In the genomic region with DNA sequence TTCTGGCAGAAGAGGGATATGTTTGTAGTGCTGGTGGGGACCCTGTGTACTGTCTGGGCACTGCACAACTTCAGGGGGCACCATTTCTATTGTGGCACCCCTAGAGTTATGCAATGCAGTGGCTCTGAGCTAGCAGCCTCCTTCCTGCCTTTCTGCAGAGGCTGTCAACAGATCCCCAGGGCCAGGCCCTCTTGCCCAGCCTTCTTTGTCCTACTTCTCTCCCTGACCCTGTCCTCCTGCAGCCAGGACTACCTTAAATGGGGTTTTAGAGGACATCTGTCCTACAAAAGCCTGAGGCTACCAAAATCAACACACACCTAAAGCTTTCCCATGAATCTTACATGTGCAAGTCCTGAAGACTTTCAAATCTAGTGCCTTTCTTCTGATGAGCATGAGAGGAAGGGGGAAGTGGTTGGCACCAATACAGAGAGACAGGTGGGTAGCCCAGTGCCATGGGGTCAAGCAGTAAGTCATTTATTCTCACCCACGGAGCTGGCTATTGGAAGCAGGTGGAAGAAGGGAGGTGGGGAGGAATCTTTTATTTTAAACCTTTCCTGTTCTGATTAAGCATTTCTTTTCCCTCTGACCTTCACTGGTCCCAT, we compare ENCODE assay signal across 11 cellular contexts. TPM values are rescaled to one million over a fixed set of nuclear protein-coding genes. Genes with fewer than 3 reads are reported as not detected.
DNase-seq lines count a peak whose midpoint lies in the region; ATAC-seq and TF ChIP-seq lines count a peak whose summit lies in the region.
"Had no signal": no experiment of that assay in that cellular context is flagged by ENCODE, and none has a peak within 500 bp of the region (broad histone marks: within the 10 kb centered on the region; RNA-seq: fewer than 3 reads in every experiment).

No MANE protein-coding gene starts in this region.

- H3K36me3 Mint-ChIP-seq in activated CD4-positive, alpha-beta memory T cell treated with anti-CD3 and anti-CD28 coated beads for 36 hours = peaks cover 41% of the 10 kb centered on the region

- H3K27me3 ChIP-seq in heart left ventricle (peaks cover 0 to 35% (median 13%) of the 10 kb centered on the region in 9 donors), right cardiac atrium (ENCODE audit: control insufficient read depth, insufficient read depth) (no peaks in the 10 kb centered on the region), lower lobe of right lung (ENCODE audit: low read depth) (peaks cover 26% of the 10 kb centered on the region), thymus (ENCODE audit: control insufficient read depth, insufficient read depth) (no peaks in the 10 kb centered on the region)

- TF ChIP-seq POLR2A in heart left ventricle (IDR thresholded peaks at IDR 0.05) = no peak

- 65 to 71% (median 69%) methylated on average over 1 of the region's 1 CpG for WGBS in heart left ventricle, 4 donors
- WGBS in right cardiac atrium = 81% methylated on average over 1 of the region's 1 CpG
- 2% methylated on average over 1 of the region's 1 CpG for WGBS in thymus

- no peak for ATAC-seq in heart left ventricle
- no peak for ATAC-seq in right cardiac atrium
- ATAC-seq in lower lobe of right lung = no peak
- ATAC-seq in HG03571 (IDR thresholded peaks at IDR 0.05; ENCODE audit: unreplicated experiment) = no peak
- ATAC-seq in GM19324 (IDR thresholded peaks at IDR 0.05; ENCODE audit: low FRiP score, unreplicated experiment) = no peak

- peaks cover 64% of the 10 kb centered on the region for H3K4me1 Mint-ChIP-seq in activated CD4-positive, alpha-beta memory T cell treated with anti-CD3 and anti-CD28 coated beads for 36 hours (ENCODE audit: low read depth)

- CTCF ChIA-PET in activated CD4-positive, alpha-beta memory T cell treated with anti-CD3 and anti-CD28 coated beads for 36 hours (lab: Charles Lee) = interaction anchor here (0.6 to 4.0 kb wide), 5 partner anchors 38 to 246 kb away, joined by 3 to 15 read pairs (median 4); no protein-coding TSS in a partner anchor

- H3K4me1 ChIP-seq in heart left ventricle (peaks cover 0 to 36% (median 20%) of the 10 kb centered on the region in 12 donors), right cardiac atrium (ENCODE audit: control insufficient read depth, insufficient read depth, low read length) (no peaks in the 10 kb centered on the region), lower lobe of right lung (peaks cover 48% of the 10 kb centered on the region), thymus (ENCODE audit: control insufficient read depth, insufficient read depth, low read length) (peaks cover 59% of the 10 kb centered on the region)

- no peaks in the 10 kb centered on the region for H3K9me3 ChIP-seq in heart left ventricle
- H3K9me3 ChIP-seq in right cardiac atrium (ENCODE audit: control insufficient read depth, low read length) = no peaks in the 10 kb centered on the region
- H3K9me3 ChIP-seq in lower lobe of right lung = no peaks in the 10 kb centered on the region
- no peaks in the 10 kb centered on the region for H3K9me3 ChIP-seq in thymus (ENCODE audit: control insufficient read depth)

- H3K27ac Mint-ChIP-seq in activated CD4-positive, alpha-beta memory T cell treated with anti-CD3 and anti-CD28 coated beads for 36 hours = peak overlapping the region; percentile 92

- no peaks in the 10 kb centered on the region for H3K9me3 Mint-ChIP-seq in activated CD4-positive, alpha-beta memory T cell treated with anti-CD3 and anti-CD28 coated beads for 36 hours

- H3K36me3 ChIP-seq in heart left ventricle (no peaks in the 10 kb centered on the region), lower lobe of right lung (no peaks in the 10 kb centered on the region), thymus (ENCODE audit: control insufficient read depth, insufficient read depth) (peaks cover 49% of the 10 kb centered on the region)

- POLR2A ChIA-PET in activated CD4-positive, alpha-beta memory T cell treated with anti-CD3 and anti-CD28 coated beads for 36 hours (lab: Charles Lee) = interaction anchor here (1.1 to 1.6 kb wide), 2 partner anchors 12 to 129 kb away, joined by 3 to 4 read pairs; no protein-coding TSS in a partner anchor

- DNase-seq in heart left ventricle = no peak
- DNase-seq in right cardiac atrium = no peak
- peak; percentile 12 for DNase-seq in activated CD4-positive, alpha-beta memory T cell treated with anti-CD3 and anti-CD28 coated beads for 36 hours
- no peak for DNase-seq in lower lobe of right lung
- DNase-seq in stimulated activated CD4-positive, alpha-beta T cell treated with anti-CD3 and anti-CD28 coated beads, Interleukin-4, amount 100 ng/mL, for 1 hour = no peak
- DNase-seq: AML-193, erythroblast, SHP77 treated with DMSO at 0.1 percent for 48 hours had no signal

- no peaks in the 10 kb centered on the region for H3K27me3 Mint-ChIP-seq in activated CD4-positive, alpha-beta memory T cell treated with anti-CD3 and anti-CD28 coated beads for 36 hours

- peak overlapping the region in 10 of 12 donors; percentile 53 to 86 (median 76) for H3K27ac ChIP-seq in heart left ventricle
- no peak overlapping the region for H3K27ac ChIP-seq in right cardiac atrium (ENCODE audit: low read length)
- H3K27ac ChIP-seq in lower lobe of right lung = peak overlapping the region; percentile 84
- H3K27ac ChIP-seq in thymus (ENCODE audit: low read depth) = peak overlapping the region; percentile 95

- H3K4me3 ChIP-seq in heart left ventricle (peak overlapping the region in 3 of 12 donors; percentile 58 to 68 (median 59)), right cardiac atrium (ENCODE audit: low read length) (no peak overlapping the region), lower lobe of right lung (peak overlapping the region; percentile 65), thymus (ENCODE audit: low read length) (peak overlapping the region; percentile 98)

- H3K4me3 Mint-ChIP-seq in activated CD4-positive, alpha-beta memory T cell treated with anti-CD3 and anti-CD28 coated beads for 36 hours = peak overlapping the region; percentile 91

- TF ChIP-seq CTCF in heart left ventricle (IDR thresholded peaks at IDR 0.05) = no peak
- no peak for TF ChIP-seq CTCF in lower lobe of right lung (IDR thresholded peaks at IDR 0.05)

- intact Hi-C loops in heart left ventricle (cut with DNase I) (no loop called here), right cardiac atrium (cut with DNase I) (no loop called here), lower lobe of right lung (cut with DNase I) (no loop called here)
- intact Hi-C loops in activated CD4-positive, alpha-beta memory T cell treated with anti-CD3 and anti-CD28 coated beads for 36 hours (cut with micrococcal nuclease) = loop anchor here (5.0 kb wide), 1 partner anchor 36 kb away; no protein-coding TSS in a partner anchor

RNA-seq across cellular contexts. Expression of a gene that starts 2.4 kb away (rescaled TPM):
- 10 to 100 TPM in 3 of 9 donors, 1 to 10 TPM in 6; 4.4 to 15.1 (median 6.9) TPM for total RNA-seq in heart left ventricle
- 10 to 100 TPM; 11.2 to 16.6 TPM for polyA plus RNA-seq in heart left ventricle
- 10 to 100 TPM in 1 of 4 donors, 1 to 10 TPM in 3; 4.9 to 10.9 (median 6.9) TPM for total RNA-seq in right cardiac atrium
- 12.8 TPM for polyA plus RNA-seq in right cardiac atrium
- total RNA-seq in activated CD4-positive, alpha-beta memory T cell treated with anti-CD3 and anti-CD28 coated beads for 36 hours = 100 to 1,000 TPM; 216 to 218 TPM
- total RNA-seq in lower lobe of right lung = 108 TPM
- polyA plus RNA-seq in thymus = 163 TPM
